10 cellular contexts compared by ENCODE assay signal in genomic region chr20:41031243-41031619, GRCh38. TPM values are rescaled to one million over a fixed set of nuclear protein-coding genes. Genes with fewer than 3 reads are reported as not detected.
DNase-seq lines count a peak whose midpoint lies in the region; ATAC-seq and TF ChIP-seq lines count a peak whose summit lies in the region.
"Had no signal": no experiment of that assay in that cellular context is flagged by ENCODE, and none has a peak within 500 bp of the region (broad histone marks: within the 10 kb centered on the region; RNA-seq: fewer than 3 reads in every experiment).

No MANE protein-coding gene starts in this region.

- TF ChIP-seq RAD21 in SK-N-SH (IDR thresholded peaks at IDR 0.05; ENCODE audit: low read length), result no peak

- no peak overlapping the region for H3K27ac Mint-ChIP-seq in activated B cell treated with CpG ODN at 0.5 μM for 24 hours

- H3F3A ChIP-seq in SK-N-SH (replicated peaks; ENCODE audit: insufficient read depth) (no peaks in the 10 kb centered on the region), smooth muscle cell (ENCODE audit: low read depth) (no peaks in the 10 kb centered on the region)

- peak overlapping the region; percentile 81 for H3K4me2 ChIP-seq in SK-N-SH
- peak overlapping the region; percentile 98 for H3K4me2 ChIP-seq in smooth muscle cell

- H3K9me2 ChIP-seq in SK-N-SH, result no peaks in the 10 kb centered on the region

- peaks cover 80% of the 10 kb centered on the region for H3K4me1 Mint-ChIP-seq in activated B cell treated with CpG ODN at 0.5 μM for 24 hours

- TF ChIP-seq CTCF in SK-N-SH (IDR thresholded peaks at IDR 0.05) (no peak), activated B cell treated with CpG ODN at 0.5 μM for 24 hours (IDR thresholded peaks at IDR 0.05) (no peak), foreskin keratinocyte (conservative IDR thresholded peaks at IDR 0.05) (no peak), smooth muscle cell (IDR thresholded peaks at IDR 0.05; ENCODE audit: borderline replicate concordance, insufficient read depth, poor library complexity, severe bottlenecking) (no peak)

- H3K9ac ChIP-seq in SK-N-SH (peak overlapping the region; percentile 97; the same call in 1 of the 2 replicates), smooth muscle cell (ENCODE audit: low read depth) (peak overlapping the region; percentile 100)

- intact Hi-C loops in activated B cell treated with CpG ODN at 0.5 μM for 24 hours (cut with micrococcal nuclease), result no loop called here

- H3K36me3 ChIP-seq in SK-N-SH (replicated peaks in 1 of 2; ENCODE audit: control insufficient read depth in 1 of 2, insufficient read depth in 2 of 2, low read length in 1 of 2) (peaks cover 5 to 15% of the 10 kb centered on the region in 2 experiments), smooth muscle cell (ENCODE audit: low read depth) (no peaks in the 10 kb centered on the region)

- ATAC-seq in SK-N-SH treated with all-trans-retinoic acid at 6 μM for 48 hours, result no peak
- no peak for ATAC-seq in activated B cell treated with CpG ODN at 0.5 μM for 24 hours (ENCODE audit: low read depth)
- no peak for ATAC-seq in foreskin keratinocyte
- ATAC-seq in GM19463 (IDR thresholded peaks at IDR 0.05; ENCODE audit: unreplicated experiment), result no peak
- ATAC-seq in GM21515 (IDR thresholded peaks at IDR 0.05; ENCODE audit: unreplicated experiment), result no peak
- ATAC-seq in GM18870 (IDR thresholded peaks at IDR 0.05; ENCODE audit: unreplicated experiment), result no peak

- H2AFZ ChIP-seq in SK-N-SH (ENCODE audit: low read depth), result no peak overlapping the region
- H2AFZ ChIP-seq in smooth muscle cell (ENCODE audit: low read depth), result no peak overlapping the region

- CTCF ChIA-PET in SK-N-SH (lab: Yijun Ruan, JAX), result interaction anchor here (0.9 to 2.0 kb wide), 4 partner anchors 13 to 64 kb away, joined by 3 to 5 read pairs (median 4); no protein-coding TSS in a partner anchor
- CTCF ChIA-PET in activated B cell treated with CpG ODN at 0.5 μM for 24 hours (lab: Charles Lee), result interaction anchor here (1.1 to 2.5 kb wide), 3 partner anchors 15 to 40 kb away, joined by 3 to 12 read pairs (median 4); no protein-coding TSS in a partner anchor

- peaks cover 38% of the 10 kb centered on the region for H3K36me3 Mint-ChIP-seq in activated B cell treated with CpG ODN at 0.5 μM for 24 hours (ENCODE audit: low read depth)

- DNase-seq in SK-N-SH (no peak), activated B cell treated with CpG ODN at 0.5 μM for 24 hours (no peak), foreskin keratinocyte (no peak), smooth muscle cell (lab: John Stamatoyannopoulos, UW; ENCODE audit: unreplicated experiment) (no peak)
- DNase-seq: activated CD4-positive, alpha-beta T cell treated with anti-CD3 and anti-CD28 coated beads for 4 hours had no signal

- peak overlapping the region; percentile 68 to 99 for H3K4me3 ChIP-seq in SK-N-SH (ENCODE audit: low read depth in 2 of 2, low read length in 1 of 2)
- peak overlapping the region; percentile 94 for H3K4me3 ChIP-seq in smooth muscle cell

- peaks cover 59% of the 10 kb centered on the region for H4K20me1 ChIP-seq in SK-N-SH (ENCODE audit: insufficient read depth)
- H4K20me1 ChIP-seq in smooth muscle cell (ENCODE audit: low read depth), result peaks cover 66% of the 10 kb centered on the region

- H3K27me3 Mint-ChIP-seq in activated B cell treated with CpG ODN at 0.5 μM for 24 hours, result no peaks in the 10 kb centered on the region

- H3K27ac ChIP-seq in SK-N-SH (ENCODE audit: low read depth in 2 of 2, low read length in 1 of 2), result peak overlapping the region in 1 of 2 experiments; percentile 6; a peak in 2 of 4 replicates
- peak overlapping the region; percentile 100 for H3K27ac ChIP-seq in foreskin keratinocyte
- peak overlapping the region; percentile 10 for H3K27ac ChIP-seq in smooth muscle cell (ENCODE audit: low read depth)
- H3K27ac ChIP-seq: 22Rv1 had no signal

- TF ChIP-seq EP300 in SK-N-SH (IDR thresholded peaks at IDR 0.05; ENCODE audit: borderline replicate concordance in 1 of 2, low read depth in 1 of 2, low read length in 1 of 2), result no peak

- H3K9me3 ChIP-seq in SK-N-SH, result no peaks in the 10 kb centered on the region
- no peaks in the 10 kb centered on the region for H3K9me3 ChIP-seq in smooth muscle cell (replicated peaks; ENCODE audit: low read depth)

- peak overlapping the region; percentile 93 for H3K4me3 Mint-ChIP-seq in activated B cell treated with CpG ODN at 0.5 μM for 24 hours

- POLR2A ChIA-PET in SK-N-SH (lab: Yijun Ruan, JAX) (interaction anchor here (1.0 to 1.5 kb wide), 2 partner anchors 15 to 47 kb away, joined by 3 to 4 read pairs; no protein-coding TSS in a partner anchor), activated B cell treated with CpG ODN at 0.5 μM for 24 hours (lab: Charles Lee) (interaction anchor here (0.8 to 5.6 kb wide), 4 partner anchors 16 to 45 kb away, joined by 3 to 59 read pairs (median 32); no protein-coding TSS in a partner anchor)

- no peaks in the 10 kb centered on the region for H3K9me3 Mint-ChIP-seq in activated B cell treated with CpG ODN at 0.5 μM for 24 hours

- peaks cover 27 to 40% of the 10 kb centered on the region in 2 experiments; a peak in 3 of 4 replicates for H3K4me1 ChIP-seq in SK-N-SH (ENCODE audit: control insufficient read depth in 1 of 2, insufficient read depth in 2 of 2, low read depth in 1 of 2, low read length in 1 of 2)
- peaks cover 25% of the 10 kb centered on the region for H3K4me1 ChIP-seq in foreskin keratinocyte
- H3K4me1 ChIP-seq in smooth muscle cell (ENCODE audit: low read depth), result peaks cover 51% of the 10 kb centered on the region

- H3K27me3 ChIP-seq in SK-N-SH (ENCODE audit: insufficient read depth), result no peaks in the 10 kb centered on the region
- no peaks in the 10 kb centered on the region for H3K27me3 ChIP-seq in foreskin keratinocyte
- no peaks in the 10 kb centered on the region for H3K27me3 ChIP-seq in smooth muscle cell (ENCODE audit: low read depth)

- H3K79me2 ChIP-seq in SK-N-SH (ENCODE audit: insufficient read depth), result peaks cover 76% of the 10 kb centered on the region
- H3K79me2 ChIP-seq in smooth muscle cell (ENCODE audit: low read depth), result peaks cover 76% of the 10 kb centered on the region

- 84% methylated on average over 2 of the region's 2 CpGs for WGBS in SK-N-SH (ENCODE audit: low lambda C conversion rate)
- WGBS in smooth muscle cell (ENCODE audit: low lambda C conversion rate), result 80% methylated on average over 2 of the region's 2 CpGs

TF ChIP-seq in SK-N-SH, 30 proteins besides CTCF, POLR2A, EP300 and RAD21:
- no peak for TF ChIP-seq ELF1 (IDR thresholded peaks at IDR 0.05)

TF ChIP-seq in SK-N-SH treated with all-trans-retinoic acid at 6 μM for 48 hours, 23 proteins besides CTCF, POLR2A, EP300 and RAD21 (continues in another document):
- no peak for TF ChIP-seq PPARA (CRISPR knock-in tag; IDR thresholded peaks at IDR 0.05; ENCODE audit: borderline replicate concordance)
- no peak for TF ChIP-seq ESRRG (CRISPR knock-in tag; IDR thresholded peaks at IDR 0.05)
- no peak for TF ChIP-seq ZFP30 (CRISPR knock-in tag; IDR thresholded peaks at IDR 0.05)
- TF ChIP-seq TSHZ2 (CRISPR knock-in tag; IDR thresholded peaks at IDR 0.05), result no peak
- no peak for TF ChIP-seq BACH2 (CRISPR knock-in tag; IDR thresholded peaks at IDR 0.05; ENCODE audit: borderline replicate concordance)
- no peak for TF ChIP-seq TOX (CRISPR knock-in tag; IDR thresholded peaks at IDR 0.05; ENCODE audit: borderline replicate concordance)
- no peak for TF ChIP-seq ZFP3 (CRISPR knock-in tag; IDR thresholded peaks at IDR 0.05)
- no peak for TF ChIP-seq ZNF565 (CRISPR knock-in tag; conservative IDR thresholded peaks at IDR 0.05; ENCODE audit: low read depth)
- no peak for TF ChIP-seq POU6F1 (CRISPR knock-in tag; IDR thresholded peaks at IDR 0.05; ENCODE audit: borderline replicate concordance, low read depth)

RNA-seq across cellular contexts. Expression of gene TOP1, which starts 2.6 kb away (rescaled TPM):
- polyA plus RNA-seq in SK-N-SH (2012; rRNA removed), result 8.9 and 11.9 TPM in 2 replicates
- polyA plus RNA-seq in SK-N-SH (2012; cell fraction: cytosol; rRNA removed), result 16.8 and 20.3 TPM in 2 replicates
- polyA plus RNA-seq in SK-N-SH (2012; cell fraction: nucleus; rRNA removed), result 9.4 and 16.9 TPM in 2 replicates
- 62.7 and 63.3 TPM in 2 replicates for total RNA-seq in activated B cell treated with CpG ODN at 0.5 μM for 24 hours
- total RNA-seq in foreskin keratinocyte, result 70.0 and 75.8 TPM in 2 replicates
- polyA plus RNA-seq in foreskin keratinocyte, result 26.4 and 32.2 TPM in 2 replicates
- 28.6 and 28.9 TPM in 2 replicates for total RNA-seq in smooth muscle cell
- 17.0 and 23.6 TPM in 2 replicates for polyA plus RNA-seq in smooth muscle cell
